ENCODE assay signal across 18 cellular contexts in genomic region chr11:77379917-77380316, GRCh38.
DNase-seq lines count a peak whose midpoint lies in the region; ATAC-seq and TF ChIP-seq lines count a peak whose summit lies in the region.
"Had no signal": no experiment of that assay in that cellular context is flagged by ENCODE, and none has a peak within 500 bp of the region (broad histone marks: within the 10 kb centered on the region; RNA-seq: fewer than 3 reads in every experiment).

No MANE protein-coding gene starts in this region.

- H3K27me3 ChIP-seq in GM23338 (ENCODE audit: insufficient read depth) (no peaks in the 10 kb centered on the region), Karpas-422 (ENCODE audit: low read length) (no peaks in the 10 kb centered on the region), colonic mucosa (no peaks in the 10 kb centered on the region)

- H3K27ac Mint-ChIP-seq in GM23338: peak overlapping the region; percentile 63
- H3K27ac Mint-ChIP-seq: B cell; CD4-positive, alpha-beta T cell had no signal

- H3K4me1 ChIP-seq in GM23338 (ENCODE audit: insufficient read depth) (no peaks in the 10 kb centered on the region), Karpas-422 (ENCODE audit: low read length) (no peaks in the 10 kb centered on the region), colonic mucosa (no peaks in the 10 kb centered on the region), mucosa of descending colon (ENCODE audit: low read depth) (peaks cover 25% of the 10 kb centered on the region)

- DNase-seq in GM23338 (ENCODE audit: low spot score): no peak
- DNase-seq in Karpas-422: peak; percentile 25
- DNase-seq in colonic mucosa: no peak
- DNase-seq in mucosa of descending colon: no peak
- no peak for DNase-seq in sciatic nerve (ENCODE audit: low spot score)
- no peak for DNase-seq in NCI-H1048 (lab: John Stamatoyannopoulos, UW)
- DNase-seq in ureter (ENCODE audit: low spot score): no peak
- DNase-seq: C1 segment of cervical spinal cord; Calu3; CD4-positive, alpha-beta T cell; DMS 273 treated with DMSO at 0.1 percent for 48 hours; DMS79; H9 had no signal

- H3K9me3 Mint-ChIP-seq in GM23338: no peaks in the 10 kb centered on the region
- H3K9me3 Mint-ChIP-seq: CD4-positive, alpha-beta T cell; H9 had no signal

- no peak for TF ChIP-seq CTCF in GM23338 (conservative IDR thresholded peaks at IDR 0.05; ENCODE audit: low read depth in 2 of 2)
- no peak for TF ChIP-seq CTCF in colonic mucosa (IDR thresholded peaks at IDR 0.05)
- TF ChIP-seq CTCF in mucosa of descending colon (IDR thresholded peaks at IDR 0.05): no peak

- H2AFZ ChIP-seq in GM23338 (no peak overlapping the region), Karpas-422 (ENCODE audit: low read length) (no peak overlapping the region)
- H2AFZ ChIP-seq: GM23248 had no signal

- no peaks in the 10 kb centered on the region for H3K9me3 ChIP-seq in Karpas-422 (ENCODE audit: low read length)
- no peaks in the 10 kb centered on the region for H3K9me3 ChIP-seq in colonic mucosa
- H3K9me3 ChIP-seq in mucosa of descending colon: no peaks in the 10 kb centered on the region

- intact Hi-C loops in colonic mucosa (cut with DNase I) (no loop called here), mucosa of descending colon (cut with DNase I, micrococcal nuclease) (no loop called here), sciatic nerve (cut with DNase I) (no loop called here)

- H3K27me3 Mint-ChIP-seq in GM23338 (ENCODE audit: insufficient read depth, low read depth, poor library complexity): peaks cover 4% of the 10 kb centered on the region
- H3K27me3 Mint-ChIP-seq: B cell; CD4-positive, alpha-beta T cell had no signal

- peaks cover 50% of the 10 kb centered on the region for H3K36me3 Mint-ChIP-seq in GM23338 (ENCODE audit: low read depth)

- H3K4me3 ChIP-seq in GM23338 (no peak overlapping the region), Karpas-422 (ENCODE audit: low read length) (no peak overlapping the region), colonic mucosa (no peak overlapping the region), mucosa of descending colon (no peak overlapping the region)
- H3K4me3 ChIP-seq: GM12878, GM23248 had no signal

- H3K9ac ChIP-seq in Karpas-422 (ENCODE audit: low read length) (no peak overlapping the region), colonic mucosa (ENCODE audit: low read depth in 2 of 2, low read length in 2 of 2) (no peak overlapping the region)
- H3K9ac ChIP-seq: GM23248 had no signal

- H3K4me3 Mint-ChIP-seq in GM23338: no peak overlapping the region
- H3K4me3 Mint-ChIP-seq: B cell; CD4-positive, alpha-beta T cell; H9 had no signal

- H4K20me1 ChIP-seq in GM23338 (replicated peaks; ENCODE audit: insufficient read depth) (peaks cover 15% of the 10 kb centered on the region), Karpas-422 (ENCODE audit: insufficient read depth, low read depth, low read length) (no peaks in the 10 kb centered on the region)

- H3F3A ChIP-seq in GM23338 (replicated peaks; ENCODE audit: low read depth): 0 out of 2 replicates have a peak, but pooled peaks cover 4% of the 10 kb centered on the region

- ATAC-seq in GM23338: no peak
- ATAC-seq in mucosa of descending colon: peak; percentile 66
- no peak for ATAC-seq in sciatic nerve
- no peak for ATAC-seq in GM19467 (IDR thresholded peaks at IDR 0.05; ENCODE audit: unreplicated experiment)
- ATAC-seq: GM12878 had no signal

- H3K4me2 ChIP-seq in GM23338: no peak overlapping the region
- no peak overlapping the region for H3K4me2 ChIP-seq in Karpas-422 (ENCODE audit: low read depth, low read length, poor library complexity, severe bottlenecking)

- H3K36me3 ChIP-seq in GM23338 (ENCODE audit: insufficient read depth) (peaks cover 24% of the 10 kb centered on the region), Karpas-422 (ENCODE audit: insufficient read depth, low read length) (no peaks in the 10 kb centered on the region), colonic mucosa (no peaks in the 10 kb centered on the region), mucosa of descending colon (ENCODE audit: low read depth) (no peaks in the 10 kb centered on the region)

- H3K27ac ChIP-seq in GM23338 (ENCODE audit: low read depth) (peak overlapping the region; percentile 60), Karpas-422 (ENCODE audit: low read length) (no peak overlapping the region), colonic mucosa (peak overlapping the region; percentile 41)
- H3K27ac ChIP-seq: GM23248, HL-60 had no signal

- H3K79me2 ChIP-seq in GM23338 (replicated peaks; ENCODE audit: insufficient read depth) (peaks cover 45% of the 10 kb centered on the region), Karpas-422 (ENCODE audit: low read length) (no peaks in the 10 kb centered on the region)

- H3K9me2 ChIP-seq in GM23338 (ENCODE audit: insufficient read depth): no peaks in the 10 kb centered on the region
- no peaks in the 10 kb centered on the region for H3K9me2 ChIP-seq in Karpas-422 (replicated peaks; ENCODE audit: insufficient read depth, low read length)

- H3K4me1 Mint-ChIP-seq in GM23338: no peaks in the 10 kb centered on the region
- H3K4me1 Mint-ChIP-seq: B cell, H9 had no signal

TF ChIP-seq in GM23338, 12 proteins besides CTCF, POLR2A, EP300 and RAD21:
- TF ChIP-seq JUNB (IDR thresholded peaks at IDR 0.05; ENCODE audit: unreplicated experiment): no peak
TF ChIP-seq in GM23338: peak in this region for 0.
